26 cellular contexts compared by ENCODE assay signal in the genomic region with DNA sequence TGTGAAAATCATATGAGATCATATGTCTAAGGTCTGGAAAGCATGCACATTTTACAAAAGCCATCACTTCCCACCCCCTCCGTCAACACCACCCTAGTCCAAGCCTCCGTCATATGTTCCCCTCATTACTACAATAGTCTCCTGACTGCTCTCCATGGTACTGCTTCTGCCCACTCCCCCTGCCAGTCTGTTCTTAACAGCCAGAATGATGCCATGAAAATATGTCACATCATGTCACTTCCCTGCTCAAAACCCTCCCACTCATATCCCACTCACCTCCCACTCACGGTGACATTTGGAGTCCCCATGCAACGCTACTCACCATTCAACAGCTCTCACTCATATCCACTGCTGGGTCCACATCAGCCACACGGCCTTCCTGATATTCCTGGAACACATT.
"Had no signal": no experiment of that assay in that cellular context is flagged by ENCODE, and none has a peak within 500 bp of the region (broad histone marks: within the 10 kb centered on the region; RNA-seq: fewer than 3 reads in every experiment).

No MANE protein-coding gene starts in this region.

- FAIRE-seq: RCC 7860 had no signal

- H3K4me1 ChIP-seq: SJSA1 had no signal

- H3K27me3 ChIP-seq: brain microvascular endothelial cell, SJSA1 had no signal

- H3K9me3 ChIP-seq: MG63, SJSA1 had no signal

- DNase-seq: activated B cell treated with CpG ODN at 0.5 μM for 24 hours; activated CD4-positive, alpha-beta memory T cell treated with anti-CD3 and anti-CD28 coated beads for 36 hours; activated CD4-positive, alpha-beta T cell treated with anti-CD3 and anti-CD28 coated beads for 1 hour; activated CD4-positive, alpha-beta T cell treated with anti-CD3 and anti-CD28 coated beads, Interleukin-2, amount 10 ng/mL, durations not matched to agents 7 days and 5 days; activated CD8-positive, alpha-beta memory T cell treated with anti-CD3 and anti-CD28 coated beads for 24 hours; activated gamma-delta T cell; activated naive CD4-positive, alpha-beta T cell treated with anti-CD3 and anti-CD28 coated beads, Interleukin-2, amount 10 ng/mL, durations not matched to agents 7 days and 5 days; activated naive CD8-positive, alpha-beta T cell treated with anti-CD3 and anti-CD28 coated beads for 36 hours; activated T-cell treated with anti-CD3 and anti-CD28 coated beads, Interleukin-2, amount 50 U/mL, for 4 hours; brain microvascular endothelial cell; MG63; MV-4-11; NCI-H1092 treated with DMSO at 0.1 percent for 48 hours; NCI-H1417 treated with DMSO at 0.1 percent for 48 hours; NCI-H1694; NCI-H2029; NCI-H2107; NCI-H2171 treated with DMSO at 0.1 percent for 48 hours; NCI-H226; NCI-H526; PC-3; SHP77; T-helper 17 cell; T-helper 9 cell had no signal

- H3K4me3 ChIP-seq: MG63, SJSA1 had no signal

- H3K36me3 ChIP-seq: brain microvascular endothelial cell, MG63, SJSA1 had no signal

- H3K27ac ChIP-seq: brain microvascular endothelial cell, SJSA1 had no signal
